1 cellular context compared by ENCODE assay signal in the genomic region with DNA sequence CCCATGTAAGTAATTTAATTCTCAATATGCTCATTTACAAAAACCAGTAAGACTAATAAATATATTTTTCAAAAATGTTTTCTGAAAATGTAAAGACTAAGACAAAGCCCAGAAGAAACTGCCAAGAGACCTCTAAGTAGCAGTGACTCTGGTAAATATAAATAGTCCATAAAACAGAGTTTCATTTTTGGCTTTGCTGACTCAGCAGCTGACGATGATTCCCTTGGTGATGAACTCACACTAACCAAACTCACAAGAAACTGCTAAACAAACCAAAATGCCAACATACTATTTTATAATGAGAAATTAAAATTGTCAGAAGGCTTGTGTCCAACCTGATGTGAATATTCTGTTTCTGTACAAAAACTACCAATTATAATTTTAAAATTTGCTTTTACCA.
A peak's percentile ranks its signal among the peaks of the same experiment; 100 is the strongest.
TF ChIP-seq lines count a peak whose summit lies in the region.

No MANE protein-coding gene starts in this region.

TF ChIP-seq in HepG2, 621 proteins besides CTCF, POLR2A, EP300 and RAD21 (continued from another document):
- TF ChIP-seq ATF7 (IDR thresholded peaks at IDR 0.05) = no peak
- no peak for TF ChIP-seq ATF7 (CRISPR knock-in tag; IDR thresholded peaks at IDR 0.05)
- peak; percentile 95 for TF ChIP-seq MAFF (IDR thresholded peaks at IDR 0.05; ENCODE audit: low read depth, low read length)
- no peak for TF ChIP-seq FOXA3 (CRISPR knock-in tag; IDR thresholded peaks at IDR 0.05)
